30 cellular contexts compared by ENCODE assay signal in the genomic region with DNA sequence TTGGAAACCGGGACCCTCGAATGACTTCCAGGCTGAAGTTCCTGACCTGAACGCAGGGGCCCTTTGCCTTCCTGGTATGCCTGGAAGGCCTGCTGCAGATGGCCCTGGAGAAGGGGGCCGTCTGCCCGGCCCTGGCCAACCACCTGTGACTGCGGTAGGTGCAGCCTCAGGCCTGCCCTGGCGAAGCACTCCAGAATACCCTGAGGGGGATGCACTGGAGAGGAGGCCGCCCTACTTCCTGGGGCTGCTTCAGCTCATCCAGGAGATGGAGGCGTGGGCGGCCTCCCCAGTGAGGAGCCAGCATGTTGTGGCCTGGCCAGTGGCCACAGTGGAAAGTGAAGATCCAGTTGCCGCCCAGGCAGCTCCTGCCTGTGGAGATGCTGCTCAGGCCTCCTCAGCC.
"Had no signal": no experiment of that assay in that cellular context is flagged by ENCODE, and none has a peak within 500 bp of the region (broad histone marks: within the 10 kb centered on the region; RNA-seq: fewer than 3 reads in every experiment).

No MANE protein-coding gene starts in this region.

- DNase-seq: activated CD4-positive, alpha-beta memory T cell treated with anti-CD3 and anti-CD28 coated beads, Interleukin-2, amount 10 ng/mL, durations not matched to agents 7 days and 5 days; activated CD4-positive, alpha-beta T cell treated with anti-CD3 and anti-CD28 coated beads for 1 hour; activated CD4-positive, alpha-beta T cell treated with anti-CD3 and anti-CD28 coated beads for 48 hours; activated CD4-positive, CD25-positive, alpha-beta regulatory T cell; activated CD8-positive, alpha-beta memory T cell treated with anti-CD3 and anti-CD28 coated beads for 24 hours; activated CD8-positive, alpha-beta memory T cell treated with anti-CD3 and anti-CD28 coated beads, Interleukin-2, amount 10 ng/mL, durations not matched to agents 7 days and 5 days; activated CD8-positive, alpha-beta memory T cell treated with anti-CD3 and anti-CD28 coated beads, Interleukin-2, amount 50 U/mL, for 48 hours; activated effector memory CD4-positive, alpha-beta T cell treated with Interleukin-2 at 50 U/mL for 16 hours; activated naive CD4-positive, alpha-beta T cell treated with anti-CD3 and anti-CD28 coated beads, Interleukin-2, amount 10 ng/mL, durations not matched to agents 7 days and 5 days; activated naive CD8-positive, alpha-beta T cell treated with anti-CD3 and anti-CD28 coated beads, Interleukin-2, amount 50 U/mL, for 24 hours; activated T-cell treated with anti-CD3 and anti-CD28 coated beads, Interleukin-2, amount 50 U/mL, for 48 hours; anterior cingulate cortex; caudate nucleus; cerebellar nuclear complex; Karpas-422; MG63; NCI-H1048; NCI-H1105 treated with DMSO at 0.1 percent for 48 hours; NCI-H1436; NCI-H1694; NCI-H2029; NCI-H2171; NCI-H510A; NCI-H748 treated with DMSO at 0.1 percent for 48 hours; NK-92 treated with Interleukin-12 subunit alpha and Interleukin-12 subunit beta, amount 100 ng/mL, for 24 hours; PC-9; Right ventricle myocardium superior; SW 1271; T1000; WERI-Rb-1 had no signal

- H3K36me3 ChIP-seq: MG63, WERI-Rb-1 had no signal

- H3K4me3 ChIP-seq: MG63, PC-9 had no signal

- H3K27ac ChIP-seq: PC-9, WERI-Rb-1 had no signal

- ATAC-seq: activated CD8-positive, alpha-beta memory T cell treated with anti-CD3 and anti-CD28 coated beads, Interleukin-2, amount 10 ng/mL, durations not matched to agents 7 days and 5 days; activated naive CD8-positive, alpha-beta T cell treated with anti-CD3 and anti-CD28 coated beads, Interleukin-2, amount 50 U/mL, for 24 hours had no signal

- H3K9me3 ChIP-seq: MG63 had no signal
